Comparison of ENCODE assay signal across 2 cellular contexts in genomic region chr10:107364872-107365271, GRCh38.
TF ChIP-seq lines count a peak whose summit lies in the region.

No MANE protein-coding gene starts in this region.

TF ChIP-seq in HepG2, 621 proteins besides CTCF, POLR2A, EP300 and RAD21 (continued from another document):
- TF ChIP-seq ATF7 (IDR thresholded peaks at IDR 0.05) (peak; percentile 94), ATF7 (CRISPR knock-in tag; IDR thresholded peaks at IDR 0.05) (no peak)

TF ChIP-seq in HEK293, 187 proteins besides CTCF, POLR2A, EP300 and RAD21 (continued from another document):
- TF ChIP-seq, protein P1, sequence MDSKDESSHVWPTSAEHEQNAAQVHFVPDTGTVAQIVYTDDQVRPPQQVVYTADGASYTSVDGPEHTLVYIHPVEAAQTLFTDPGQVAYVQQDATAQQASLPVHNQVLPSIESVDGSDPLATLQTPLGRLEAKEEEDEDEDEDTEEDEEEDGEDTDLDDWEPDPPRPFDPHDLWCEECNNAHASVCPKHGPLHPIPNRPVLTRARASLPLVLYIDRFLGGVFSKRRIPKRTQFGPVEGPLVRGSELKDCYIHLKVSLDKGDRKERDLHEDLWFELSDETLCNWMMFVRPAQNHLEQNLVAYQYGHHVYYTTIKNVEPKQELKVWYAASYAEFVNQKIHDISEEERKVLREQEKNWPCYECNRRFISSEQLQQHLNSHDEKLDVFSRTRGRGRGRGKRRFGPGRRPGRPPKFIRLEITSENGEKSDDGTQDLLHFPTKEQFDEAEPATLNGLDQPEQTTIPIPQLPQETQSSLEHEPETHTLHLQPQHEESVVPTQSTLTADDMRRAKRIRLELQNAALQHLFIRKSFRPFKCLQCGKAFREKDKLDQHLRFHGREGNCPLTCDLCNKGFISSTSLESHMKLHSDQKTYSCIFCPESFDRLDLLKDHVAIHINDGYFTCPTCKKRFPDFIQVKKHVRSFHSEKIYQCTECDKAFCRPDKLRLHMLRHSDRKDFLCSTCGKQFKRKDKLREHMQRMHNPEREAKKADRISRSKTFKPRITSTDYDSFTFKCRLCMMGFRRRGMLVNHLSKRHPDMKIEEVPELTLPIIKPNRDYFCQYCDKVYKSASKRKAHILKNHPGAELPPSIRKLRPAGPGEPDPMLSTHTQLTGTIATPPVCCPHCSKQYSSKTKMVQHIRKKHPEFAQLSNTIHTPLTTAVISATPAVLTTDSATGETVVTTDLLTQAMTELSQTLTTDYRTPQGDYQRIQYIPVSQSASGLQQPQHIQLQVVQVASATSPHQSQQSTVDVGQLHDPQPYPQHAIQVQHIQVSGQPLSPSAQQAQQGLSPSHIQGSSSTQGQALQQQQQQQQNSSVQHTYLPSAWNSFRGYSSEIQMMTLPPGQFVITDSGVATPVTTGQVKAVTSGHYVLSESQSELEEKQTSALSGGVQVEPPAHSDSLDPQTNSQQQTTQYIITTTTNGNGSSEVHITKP (tag by site-specific recombination; IDR thresholded peaks at IDR 0.05), result no peak
